In the genomic region with DNA sequence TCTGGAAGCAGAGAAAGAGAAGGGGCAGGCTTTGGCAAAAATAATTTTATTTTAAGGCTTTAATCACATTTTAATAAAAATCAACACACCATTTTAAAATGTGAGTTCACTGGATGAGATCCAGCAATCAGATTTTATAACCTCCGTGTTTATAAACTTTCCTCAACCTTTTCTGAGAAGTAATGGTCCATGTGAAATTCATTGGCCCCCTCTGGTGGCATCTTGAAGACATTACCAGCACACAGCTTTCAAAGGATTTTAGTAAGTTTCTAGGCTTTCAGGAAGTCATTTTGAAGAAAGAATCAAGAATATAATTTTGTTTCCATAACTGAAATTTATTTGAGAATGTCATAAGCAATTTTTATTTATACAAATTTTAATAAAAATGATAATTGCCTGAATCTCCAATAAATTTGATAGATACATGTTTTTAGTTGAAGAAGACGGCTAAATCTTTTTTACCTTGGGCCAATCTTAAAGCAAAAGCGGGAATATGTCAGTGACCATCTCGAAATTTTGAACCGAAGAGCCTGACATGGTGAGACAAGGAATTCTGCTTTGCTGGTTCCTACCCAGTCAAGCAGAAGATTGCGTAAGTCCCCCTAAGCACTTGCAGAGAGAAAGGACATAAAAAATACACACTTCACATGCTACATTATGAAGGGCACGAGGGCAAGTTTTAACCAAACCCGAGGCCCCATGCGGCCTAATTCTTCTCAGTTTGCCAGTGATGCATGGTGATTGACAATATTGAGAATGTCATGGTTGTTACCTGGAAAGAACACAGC, we compare ENCODE assay signal across 8 cellular contexts.
DNase-seq lines count a peak whose midpoint lies in the region; ATAC-seq, FAIRE-seq and TF ChIP-seq lines count a peak whose summit lies in the region.

No MANE protein-coding gene starts in this region.

- ATAC-seq in HG02763 (IDR thresholded peaks at IDR 0.05; ENCODE audit: unreplicated experiment) (peak; percentile 36), left lobe of liver (peak; percentile 59)

- DNase-seq in Ammon's horn (ENCODE audit: low spot score) (peak; percentile 27), GM12892 (ENCODE audit: insufficient read length) (peak; percentile 14), NCI-H1417 (lab: John Stamatoyannopoulos, UW) (peak; percentile 40 to 80 (median 45)), astrocyte of the hippocampus (ENCODE audit: low read depth, low spot score) (peak; percentile 47), left lobe of liver (ENCODE audit: low spot score) (no peak), 8988T (no peak)
- no peak for DNase-seq in activated naive CD4-positive, alpha-beta T cell treated with Interleukin-2 at 50 U/mL for 16 hours

- peak; percentile 5 for FAIRE-seq in GM12892 (lab: Jason Lieb, UNC)

- TF ChIP-seq POLR2A in GM12892 (IDR thresholded peaks at IDR 0.05; ENCODE audit: low read depth, low read length), result no peak

Comparison
In these comparisons a context has a peak if more than half of its experiments do, and no peak if none do; other contexts are left out.
1. DNase-seq: peak in Ammon's horn (single experiment), GM12892 (single experiment), NCI-H1417 (3 of 3) and astrocyte of the hippocampus (single experiment); none in left lobe of liver (single experiment), 8988T (single experiment) and activated naive CD4-positive, alpha-beta T cell treated with Interleukin-2 at 50 U/mL for 16 hours (single experiment).